In the genomic region with DNA sequence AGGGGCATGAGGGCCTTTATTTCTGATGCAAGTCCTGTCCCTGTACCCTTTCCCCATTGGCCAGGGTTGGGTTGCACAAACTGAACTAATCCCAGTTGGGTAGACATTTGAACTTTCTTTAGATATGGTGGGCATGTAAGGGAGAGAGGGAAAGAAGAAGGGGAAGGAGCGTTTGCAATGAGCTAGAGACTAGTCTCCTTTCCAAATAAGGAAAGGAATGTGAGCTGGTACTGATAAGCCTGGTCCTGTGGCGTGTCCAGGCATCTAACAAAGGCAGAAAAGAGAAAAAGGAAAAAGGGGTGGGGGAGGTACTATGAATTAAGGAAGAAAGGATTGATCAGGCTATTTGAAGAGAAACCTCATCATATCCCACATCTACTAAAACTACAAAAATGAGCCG, we compare ENCODE assay signal across 19 cellular contexts. TPM values are rescaled to one million over a fixed set of nuclear protein-coding genes. Genes with fewer than 3 reads are reported as not detected.
DNase-seq lines count a peak whose midpoint lies in the region; ATAC-seq and TF ChIP-seq lines count a peak whose summit lies in the region.
"Had no signal": no experiment of that assay in that cellular context is flagged by ENCODE, and none has a peak within 500 bp of the region (broad histone marks: within the 10 kb centered on the region; RNA-seq: fewer than 3 reads in every experiment).

No MANE protein-coding gene starts in this region.

- H3K4me3 Mint-ChIP-seq in progenitor cell of endocrine pancreas (ENCODE audit: low read depth) = no peak overlapping the region

- H3K27ac ChIP-seq in cardiac muscle cell (peak overlapping the region; percentile 83), heart left ventricle (no peak overlapping the region)
- H3K27ac ChIP-seq: SJCRH30 had no signal

- H3K36me3 Mint-ChIP-seq in progenitor cell of endocrine pancreas (ENCODE audit: insufficient read depth) = peaks cover 9% of the 10 kb centered on the region

- H3K36me3 ChIP-seq in cardiac muscle cell = no peaks in the 10 kb centered on the region
- no peaks in the 10 kb centered on the region for H3K36me3 ChIP-seq in heart left ventricle
- H3K36me3 ChIP-seq: SJCRH30 had no signal

- no peak overlapping the region for H3K4me3 ChIP-seq in cardiac muscle cell
- H3K4me3 ChIP-seq in heart left ventricle = no peak overlapping the region
- no peak overlapping the region for H3K4me3 ChIP-seq in fibroblast of pulmonary artery (replicated peaks; ENCODE audit: low read depth, low read length)
- H3K4me3 ChIP-seq: SJCRH30 had no signal

- peaks cover 11% of the 10 kb centered on the region for H3K27me3 Mint-ChIP-seq in progenitor cell of endocrine pancreas

- 53 to 60% (median 57%) methylated on average over 3 of the region's 3 CpGs for WGBS in heart left ventricle, 4 donors

- H3K9me3 ChIP-seq in cardiac muscle cell (ENCODE audit: low read depth) = no peaks in the 10 kb centered on the region
- peaks cover 0 to 22% (median 8%) of the 10 kb centered on the region in 12 donors for H3K9me3 ChIP-seq in heart left ventricle

- no peak for TF ChIP-seq CTCF in cardiac muscle cell (IDR thresholded peaks at IDR 0.05; ENCODE audit: low read depth, low read length)
- TF ChIP-seq CTCF in heart left ventricle (IDR thresholded peaks at IDR 0.05) = no peak
- TF ChIP-seq CTCF in fibroblast of pulmonary artery (IDR thresholded peaks at IDR 0.05; ENCODE audit: low read length, missing control alignments) = no peak
- no peak for TF ChIP-seq CTCF in progenitor cell of endocrine pancreas (IDR thresholded peaks at IDR 0.05; ENCODE audit: unreplicated experiment)

- ATAC-seq in heart left ventricle (no peak), HG03097 (IDR thresholded peaks at IDR 0.05; ENCODE audit: low FRiP score, unreplicated experiment) (no peak)

- peak overlapping the region; percentile 72 for H3K27ac Mint-ChIP-seq in progenitor cell of endocrine pancreas

- H3K4me1 ChIP-seq in cardiac muscle cell (ENCODE audit: low read depth) (no peaks in the 10 kb centered on the region), heart left ventricle (no peaks in the 10 kb centered on the region)
- H3K4me1 ChIP-seq: SJCRH30 had no signal

- intact Hi-C loops in heart left ventricle (cut with DNase I) = loop anchor here in 1 of 10 donors (10.0 kb wide), 1 partner anchor 223 kb away; the partner anchor contains the start of genes NDUFAF8 and TEPSIN

- H3K9me3 Mint-ChIP-seq in progenitor cell of endocrine pancreas (ENCODE audit: low read depth) = peaks cover 21% of the 10 kb centered on the region

- peaks cover 3% of the 10 kb centered on the region for H3K4me1 Mint-ChIP-seq in progenitor cell of endocrine pancreas (ENCODE audit: low read depth)

- peak; percentile 43 to 65 for DNase-seq in cardiac muscle cell (ENCODE audit: low read depth in 1 of 2, low spot score in 1 of 2)
- DNase-seq in heart left ventricle = no peak
- DNase-seq in amniotic epithelial cell (ENCODE audit: low read depth) = peak; percentile 61
- peak; percentile 54 for DNase-seq in fibroblast of pulmonary artery (ENCODE audit: low read depth)
- DNase-seq in progenitor cell of endocrine pancreas (ENCODE audit: low spot score, unreplicated experiment) = no peak
- no peak for DNase-seq in GM19240 (ENCODE audit: insufficient read length, low spot score)
- DNase-seq in activated CD4-positive, CD25-positive, alpha-beta regulatory T cell treated with anti-CD3 and anti-CD28 coated beads, Interleukin-2, amount 50 U/mL, for 72 hours = no peak
- DNase-seq: 8988T, AML-193, C1 segment of cervical spinal cord, KBM-7, NCI-H1092, NCI-H1436, NCI-H187 treated with DMSO at 0.1 percent for 48 hours, NCI-H2107, NCI-H510A treated with DMSO at 0.1 percent for 48 hours, NCI-H748 treated with DMSO at 0.1 percent for 48 hours, SJCRH30 had no signal

- TF ChIP-seq POLR2A in heart left ventricle (IDR thresholded peaks at IDR 0.05) = no peak

- H3K27me3 ChIP-seq in cardiac muscle cell (no peaks in the 10 kb centered on the region), heart left ventricle (no peaks in the 10 kb centered on the region)

RNA-seq across cellular contexts. Expression of gene CHMP6, which starts 20.3 kb away (rescaled TPM):
- total RNA-seq in cardiac muscle cell (35.5 and 41.4 TPM in 2 replicates), heart left ventricle (10 to 100 TPM; 17.9 to 25.9 (median 19.4) TPM), progenitor cell of endocrine pancreas (26.1 and 27.8 TPM in 2 replicates)
- polyA plus RNA-seq in cardiac muscle cell (46.4 and 58.8 TPM in 2 replicates), heart left ventricle (10 to 100 TPM; 24.4 to 35.5 TPM)

RNA-seq across cellular contexts. Expression of gene BAIAP2, which starts 23.0 kb away (rescaled TPM):
- total RNA-seq in cardiac muscle cell = 16.2 and 24.9 TPM in 2 replicates
- 22.4 and 22.5 TPM in 2 replicates for polyA plus RNA-seq in cardiac muscle cell
- total RNA-seq in heart left ventricle = 10 to 100 TPM in 8 of 9 donors, 1 to 10 TPM in 1; 8.9 to 30.2 (median 18.8) TPM
- polyA plus RNA-seq in heart left ventricle = 10 to 100 TPM; 15.3 to 18.5 TPM
- total RNA-seq in progenitor cell of endocrine pancreas = 37.6 and 40.4 TPM in 2 replicates

Comparison
In these comparisons a context has a peak if more than half of its experiments do, and no peak if none do; other contexts are left out.
1. DNase-seq: peak in cardiac muscle cell (2 of 2), amniotic epithelial cell (single experiment) and fibroblast of pulmonary artery (single experiment); none in heart left ventricle (0 of 5), progenitor cell of endocrine pancreas (single experiment), GM19240 (single experiment) and activated CD4-positive, CD25-positive, alpha-beta regulatory T cell treated with anti-CD3 and anti-CD28 coated beads, Interleukin-2, amount 50 U/mL, for 72 hours (single experiment).